Comparison of ENCODE assay signal across 1 cellular context in the genomic region with DNA sequence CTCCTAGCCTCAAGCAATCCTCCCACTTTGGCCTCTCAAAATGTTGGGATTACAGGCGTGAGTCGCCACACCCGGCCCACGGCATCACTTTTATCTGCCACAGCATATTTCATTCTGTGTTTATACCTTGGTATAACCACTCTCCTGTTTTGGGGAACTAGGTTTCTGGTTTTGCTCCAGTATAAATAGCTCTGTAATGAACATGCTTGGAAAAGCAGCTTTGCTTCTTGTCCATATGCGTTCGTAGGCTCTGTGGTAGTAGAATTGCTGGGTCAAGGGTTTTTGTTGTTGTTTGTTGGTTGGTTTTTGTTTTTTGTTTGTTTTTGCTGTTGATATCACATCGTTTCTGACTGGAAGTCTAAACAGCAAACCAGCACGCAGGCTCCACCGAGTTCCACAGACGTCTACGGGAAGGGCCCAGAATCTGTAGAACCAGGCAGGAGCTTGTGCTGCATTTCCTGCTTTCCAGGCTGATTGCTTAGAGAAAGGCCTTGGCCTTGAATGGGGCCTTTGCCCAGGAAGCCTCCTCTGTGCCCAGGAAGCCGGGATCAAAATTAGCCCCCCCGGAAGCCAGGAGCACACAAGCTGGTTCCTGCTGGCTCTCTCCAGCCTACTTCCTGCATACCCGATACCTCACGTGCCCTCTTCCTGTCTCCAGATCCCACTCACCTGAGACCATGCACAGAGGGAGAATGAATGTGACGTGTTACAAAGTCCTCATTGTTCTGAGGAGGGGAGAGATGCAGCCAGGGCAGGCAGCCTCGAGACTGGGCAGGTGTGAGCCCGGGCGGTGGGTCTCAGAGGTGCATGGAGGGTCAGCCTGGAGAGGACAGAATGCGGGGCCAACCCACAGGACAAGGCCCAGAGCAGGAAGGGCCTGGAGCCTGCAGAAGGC.
A peak's percentile ranks its signal among the peaks of the same experiment; 100 is the strongest.
TF ChIP-seq lines count a peak whose summit lies in the region.

No MANE protein-coding gene starts in this region.

TF ChIP-seq in HEK293, 187 proteins besides CTCF, POLR2A, EP300 and RAD21 (continued from another document):
- TF ChIP-seq, protein P1, sequence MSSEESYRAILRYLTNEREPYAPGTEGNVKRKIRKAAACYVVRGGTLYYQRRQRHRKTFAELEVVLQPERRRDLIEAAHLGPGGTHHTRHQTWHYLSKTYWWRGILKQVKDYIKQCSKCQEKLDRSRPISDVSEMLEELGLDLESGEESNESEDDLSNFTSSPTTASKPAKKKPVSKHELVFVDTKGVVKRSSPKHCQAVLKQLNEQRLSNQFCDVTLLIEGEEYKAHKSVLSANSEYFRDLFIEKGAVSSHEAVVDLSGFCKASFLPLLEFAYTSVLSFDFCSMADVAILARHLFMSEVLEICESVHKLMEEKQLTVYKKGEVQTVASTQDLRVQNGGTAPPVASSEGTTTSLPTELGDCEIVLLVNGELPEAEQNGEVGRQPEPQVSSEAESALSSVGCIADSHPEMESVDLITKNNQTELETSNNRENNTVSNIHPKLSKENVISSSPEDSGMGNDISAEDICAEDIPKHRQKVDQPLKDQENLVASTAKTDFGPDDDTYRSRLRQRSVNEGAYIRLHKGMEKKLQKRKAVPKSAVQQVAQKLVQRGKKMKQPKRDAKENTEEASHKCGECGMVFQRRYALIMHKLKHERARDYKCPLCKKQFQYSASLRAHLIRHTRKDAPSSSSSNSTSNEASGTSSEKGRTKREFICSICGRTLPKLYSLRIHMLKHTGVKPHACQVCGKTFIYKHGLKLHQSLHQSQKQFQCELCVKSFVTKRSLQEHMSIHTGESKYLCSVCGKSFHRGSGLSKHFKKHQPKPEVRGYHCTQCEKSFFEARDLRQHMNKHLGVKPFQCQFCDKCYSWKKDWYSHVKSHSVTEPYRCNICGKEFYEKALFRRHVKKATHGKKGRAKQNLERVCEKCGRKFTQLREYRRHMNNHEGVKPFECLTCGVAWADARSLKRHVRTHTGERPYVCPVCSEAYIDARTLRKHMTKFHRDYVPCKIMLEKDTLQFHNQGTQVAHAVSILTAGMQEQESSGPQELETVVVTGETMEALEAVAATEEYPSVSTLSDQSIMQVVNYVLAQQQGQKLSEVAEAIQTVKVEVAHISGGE (tag by site-specific recombination; conservative IDR thresholded peaks at IDR 0.05; ENCODE audit: low read depth), result peak; percentile 83
- TF ChIP-seq ZNF169 (tag by site-specific recombination; IDR thresholded peaks at IDR 0.05), result no peak
